ENCODE assay signal across 33 cellular contexts in genomic region chr17:66241839-66242238, GRCh38. TPM values are rescaled to one million over a fixed set of nuclear protein-coding genes. Genes with fewer than 3 reads are reported as not detected.
"Had no signal": no experiment of that assay in that cellular context is flagged by ENCODE, and none has a peak within 500 bp of the region (broad histone marks: within the 10 kb centered on the region; RNA-seq: fewer than 3 reads in every experiment).

No MANE protein-coding gene starts in this region.

- H3K27me3 Mint-ChIP-seq: activated CD4-positive, alpha-beta T cell treated with anti-CD3 and anti-CD28 coated beads, Interleukin-2, amount 10 ng/mL, durations not matched to agents 7 days and 5 days; activated T-cell treated with anti-CD3 and anti-CD28 coated beads, Interleukin-2, amount 50 U/mL, for 24 hours; central memory CD8-positive, alpha-beta T cell had no signal

- H3K4me1 ChIP-seq: esophagus muscularis mucosa, gastrocnemius medialis, heart left ventricle had no signal

- ATAC-seq: activated naive CD4-positive, alpha-beta T cell treated with anti-CD3 and anti-CD28 coated beads, Interleukin-2, amount 50 U/mL, for 72 hours; activated T-cell treated with anti-CD3 and anti-CD28 coated beads, Interleukin-2, amount 50 U/mL, for 72 hours; foreskin keratinocyte; gastrocnemius medialis; heart left ventricle; WTC11 had no signal

- DNase-seq: activated CD4-positive, alpha-beta memory T cell treated with anti-CD3 and anti-CD28 coated beads, Interleukin-2, amount 10 ng/mL, durations not matched to agents 7 days and 5 days; activated CD4-positive, alpha-beta T cell treated with anti-CD3 and anti-CD28 coated beads for 1 hour; activated CD4-positive, alpha-beta T cell treated with anti-CD3 and anti-CD28 coated beads for 4 hours; activated CD4-positive, alpha-beta T cell treated with anti-CD3 and anti-CD28 coated beads, Interleukin-2, amount 10 ng/mL, durations not matched to agents 7 days and 5 days; activated CD4-positive, alpha-beta T cell treated with anti-CD3 and anti-CD28 coated beads, Interleukin-2, amount 50 U/mL, for 4 hours; activated CD8-positive, alpha-beta memory T cell treated with anti-CD3 and anti-CD28 coated beads, Interleukin-2, amount 50 U/mL, for 48 hours; activated gamma-delta T cell; activated naive CD4-positive, alpha-beta T cell; activated naive CD4-positive, alpha-beta T cell treated with anti-CD3 and anti-CD28 coated beads, Interleukin-2, amount 10 ng/mL, durations not matched to agents 7 days and 5 days; activated naive CD8-positive, alpha-beta T cell treated with anti-CD3 and anti-CD28 coated beads, Interleukin-2, amount 10 ng/mL, durations not matched to agents 7 days and 5 days; activated T-cell treated with anti-CD3 and anti-CD28 coated beads for 4 hours; activated T-cell treated with anti-CD3 and anti-CD28 coated beads, Interleukin-2, amount 50 U/mL, for 24 hours; activated T-cell treated with anti-CD3 and anti-CD28 coated beads, Interleukin-2, amount 50 U/mL, for 72 hours; anterior cingulate cortex; brain microvascular endothelial cell; dorsolateral prefrontal cortex; effector memory CD4-positive, alpha-beta T cell; endodermal cell; erythroblast; foreskin keratinocyte; gastrocnemius medialis; glutamatergic neuron; heart left ventricle; T-helper 2 cell had no signal

- FAIRE-seq: astrocyte, bronchial epithelial cell had no signal

- H3K4me3 ChIP-seq: coronary artery, dorsolateral prefrontal cortex, esophagus muscularis mucosa, gastrocnemius medialis, heart left ventricle had no signal

- H3K27ac Mint-ChIP-seq: activated CD4-positive, alpha-beta memory T cell treated with anti-CD3 and anti-CD28 coated beads, Interleukin-2, amount 10 ng/mL, durations not matched to agents 7 days and 5 days; activated CD4-positive, alpha-beta T cell treated with anti-CD3 and anti-CD28 coated beads, Interleukin-2, amount 10 ng/mL, durations not matched to agents 7 days and 5 days; activated naive CD4-positive, alpha-beta T cell treated with anti-CD3 and anti-CD28 coated beads, Interleukin-2, amount 10 ng/mL, durations not matched to agents 7 days and 5 days; activated naive CD4-positive, alpha-beta T cell treated with anti-CD3 and anti-CD28 coated beads, Interleukin-2, amount 50 U/mL, for 72 hours; activated naive CD8-positive, alpha-beta T cell treated with anti-CD3 and anti-CD28 coated beads, Interleukin-2, amount 10 ng/mL, durations not matched to agents 7 days and 5 days; activated T-cell treated with anti-CD3 and anti-CD28 coated beads, Interleukin-2, amount 50 U/mL, for 24 hours; activated T-cell treated with anti-CD3 and anti-CD28 coated beads, Interleukin-2, amount 50 U/mL, for 72 hours; dendritic cell treated with granulocyte-macrophage colony-stimulating factor and Interleukin-4, amounts not matched to agents 40 ng/mL and 50 ng/mL, for 4 days; endodermal cell; WTC11 had no signal

- H3K27ac ChIP-seq: brain microvascular endothelial cell, coronary artery, dorsolateral prefrontal cortex, esophagus muscularis mucosa, foreskin keratinocyte, gastrocnemius medialis, heart left ventricle had no signal

- H3K36me3 Mint-ChIP-seq: activated naive CD8-positive, alpha-beta T cell treated with anti-CD3 and anti-CD28 coated beads, Interleukin-2, amount 10 ng/mL, durations not matched to agents 7 days and 5 days; WTC11 had no signal

- H3K9me3 ChIP-seq: esophagus muscularis mucosa, gastrocnemius medialis, heart left ventricle had no signal

- H3K27me3 ChIP-seq: brain microvascular endothelial cell, dorsolateral prefrontal cortex, esophagus muscularis mucosa, foreskin keratinocyte, gastrocnemius medialis, heart left ventricle had no signal

- H3K4me3 Mint-ChIP-seq: activated CD4-positive, alpha-beta memory T cell treated with anti-CD3 and anti-CD28 coated beads, Interleukin-2, amount 10 ng/mL, durations not matched to agents 7 days and 5 days; activated CD4-positive, alpha-beta T cell treated with anti-CD3 and anti-CD28 coated beads, Interleukin-2, amount 10 ng/mL, durations not matched to agents 7 days and 5 days; activated naive CD4-positive, alpha-beta T cell treated with anti-CD3 and anti-CD28 coated beads, Interleukin-2, amount 10 ng/mL, durations not matched to agents 7 days and 5 days; activated naive CD8-positive, alpha-beta T cell treated with anti-CD3 and anti-CD28 coated beads, Interleukin-2, amount 10 ng/mL, durations not matched to agents 7 days and 5 days; activated T-cell treated with anti-CD3 and anti-CD28 coated beads, Interleukin-2, amount 50 U/mL, for 24 hours; activated T-cell treated with anti-CD3 and anti-CD28 coated beads, Interleukin-2, amount 50 U/mL, for 72 hours; central memory CD8-positive, alpha-beta T cell; dendritic cell treated with granulocyte-macrophage colony-stimulating factor and Interleukin-4, amounts not matched to agents 40 ng/mL and 50 ng/mL, for 4 days; endodermal cell; WTC11 had no signal

- H3K36me3 ChIP-seq: brain microvascular endothelial cell, esophagus muscularis mucosa, gastrocnemius medialis, heart left ventricle had no signal

- H3K4me1 Mint-ChIP-seq: central memory CD8-positive, alpha-beta T cell; WTC11 had no signal

RNA-seq across cellular contexts. Expression of gene APOH, which starts 12.6 kb away (rescaled TPM):
- total RNA-seq: activated CD4-positive, alpha-beta memory T cell treated with anti-CD3 and anti-CD28 coated beads, Interleukin-2, amount 10 ng/mL, durations not matched to agents 7 days and 5 days; activated CD4-positive, alpha-beta T cell treated with anti-CD3 and anti-CD28 coated beads, Interleukin-2, amount 10 ng/mL, durations not matched to agents 7 days and 5 days; activated naive CD4-positive, alpha-beta T cell treated with anti-CD3 and anti-CD28 coated beads, Interleukin-2, amount 50 U/mL, for 72 hours; activated naive CD8-positive, alpha-beta T cell treated with anti-CD3 and anti-CD28 coated beads, Interleukin-2, amount 10 ng/mL, durations not matched to agents 7 days and 5 days; activated T-cell treated with anti-CD3 and anti-CD28 coated beads, Interleukin-2, amount 50 U/mL, for 72 hours; astrocyte; cardiac septum; dorsolateral prefrontal cortex; endodermal cell; esophagus muscularis mucosa; foreskin keratinocyte had no signal
- polyA plus RNA-seq: foreskin keratinocyte had no signal
